In genomic region chr1:226255380-226255779, GRCh38 we compare ENCODE assay signal across 1 cellular context.
TF ChIP-seq lines count a peak whose summit lies in the region.

No MANE protein-coding gene starts in this region.

TF ChIP-seq in IMR-90, 13 proteins besides CTCF, POLR2A, EP300 and RAD21 (continued from another document):
- TF ChIP-seq RCOR1 (IDR thresholded peaks at IDR 0.05; ENCODE audit: insufficient replicate concordance, low read length): no peak
- no peak for TF ChIP-seq MAZ (IDR thresholded peaks at IDR 0.05; ENCODE audit: borderline replicate concordance, low read depth, low read length)
- no peak for TF ChIP-seq NFE2L2 (IDR thresholded peaks at IDR 0.05; ENCODE audit: low read depth, low read length)
- TF ChIP-seq CEBPB (IDR thresholded peaks at IDR 0.05; ENCODE audit: low read depth, low read length): no peak
- TF ChIP-seq MAFK (IDR thresholded peaks at IDR 0.05; ENCODE audit: low read depth, low read length): no peak
- no peak for TF ChIP-seq SMC3 (IDR thresholded peaks at IDR 0.05; ENCODE audit: low read depth, low read length)
- no peak for TF ChIP-seq RFX5 (IDR thresholded peaks at IDR 0.05; ENCODE audit: low read depth, low read length)
TF ChIP-seq in IMR-90: peak in this region for 0.
